1 cellular context compared by ENCODE assay signal in the genomic region with DNA sequence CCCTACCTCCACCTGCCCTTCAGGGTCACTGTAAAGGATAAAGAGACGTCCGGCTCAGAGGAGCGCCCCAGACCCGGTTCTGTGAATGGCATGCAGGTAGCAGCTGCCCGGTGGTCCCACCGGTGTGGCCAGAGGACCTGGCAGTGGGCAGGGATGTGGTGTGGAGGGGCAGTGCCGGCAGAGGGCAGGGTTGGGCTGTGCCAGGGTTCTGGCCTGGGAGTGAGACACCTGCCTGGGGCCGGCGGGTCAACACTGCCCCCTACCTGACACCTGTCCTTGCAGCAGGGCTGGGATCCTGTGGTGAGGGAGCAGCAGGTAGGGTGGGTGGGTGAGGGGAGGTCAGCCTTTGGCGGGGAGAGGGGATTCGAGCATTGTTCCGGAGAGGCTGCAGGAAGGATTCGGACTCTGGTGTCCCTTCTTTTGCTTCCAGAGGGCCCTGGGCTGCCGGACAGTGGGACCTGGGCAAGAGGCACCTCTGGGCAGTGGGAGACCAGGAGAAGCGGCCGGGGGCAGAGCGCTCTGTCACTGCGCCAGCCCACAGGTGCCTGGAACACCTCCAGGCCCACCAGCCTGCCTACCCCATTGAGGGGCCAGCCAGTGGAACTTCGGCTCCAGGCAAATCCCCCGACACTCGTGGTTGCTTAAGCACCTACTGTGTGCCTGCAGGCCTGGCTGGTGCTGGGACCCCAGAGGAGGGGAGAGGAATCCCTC.
TF ChIP-seq lines count a peak whose summit lies in the region.

No MANE protein-coding gene starts in this region.

TF ChIP-seq in HepG2, 621 proteins besides CTCF, POLR2A, EP300 and RAD21 (continued from another document):
- TF ChIP-seq RBAK (CRISPR knock-in tag; IDR thresholded peaks at IDR 0.05) (no peak), GLI4 (CRISPR knock-in tag; IDR thresholded peaks at IDR 0.05; ENCODE audit: borderline replicate concordance) (no peak), ZEB1 (IDR thresholded peaks at IDR 0.05; ENCODE audit: insufficient replicate concordance, low read depth) (peak; percentile 76), ZNF713 (CRISPR knock-in tag; IDR thresholded peaks at IDR 0.05) (0 out of 2 replicates have a peak, but pooled peaks have one; percentile 35), ZNF350 (CRISPR knock-in tag; IDR thresholded peaks at IDR 0.05; ENCODE audit: borderline replicate concordance, low read depth) (peak; percentile 30; the same call in 1 of the 2 replicates), IRF2 (CRISPR knock-in tag; IDR thresholded peaks at IDR 0.05) (0 out of 2 replicates have a peak, but pooled peaks have one; percentile 17), POLR2AphosphoS5 (IDR thresholded peaks at IDR 0.05; ENCODE audit: low read depth, low read length) (no peak), YEATS4 (CRISPR knock-in tag; IDR thresholded peaks at IDR 0.05; ENCODE audit: borderline replicate concordance) (no peak), ELF3 (CRISPR knock-in tag; IDR thresholded peaks at IDR 0.05) (0 out of 2 replicates have a peak, but pooled peaks have one; percentile 46), ARNTL (CRISPR knock-in tag; IDR thresholded peaks at IDR 0.05) (no peak), KDM6A (CRISPR knock-in tag; IDR thresholded peaks at IDR 0.05; ENCODE audit: low read depth) (no peak), ZNF567 (CRISPR knock-in tag; IDR thresholded peaks at IDR 0.05; ENCODE audit: borderline replicate concordance) (peak; percentile 75; the same call in 1 of the 2 replicates), HDAC1 (CRISPR knock-in tag; IDR thresholded peaks at IDR 0.05) (0 out of 2 replicates have a peak, but pooled peaks have one; percentile 21), NR2F6 (IDR thresholded peaks at IDR 0.05) (no peak), NR2F6 (CRISPR knock-in tag; IDR thresholded peaks at IDR 0.05) (peak; percentile 18; the same call in 1 of the 2 replicates), SAP130 (CRISPR knock-in tag; IDR thresholded peaks at IDR 0.05; ENCODE audit: low read depth) (peak; percentile 54), DNMT1 (CRISPR knock-in tag; IDR thresholded peaks at IDR 0.05) (peak; percentile 38; the same call in 1 of the 2 replicates), U2AF2 (IDR thresholded peaks at IDR 0.05; ENCODE audit: low read depth, low read length) (no peak), BORCS8-MEF2B (CRISPR knock-in tag; IDR thresholded peaks at IDR 0.05) (no peak), RBM39 (IDR thresholded peaks at IDR 0.05; ENCODE audit: low read depth, low read length, poor library complexity, severe bottlenecking) (no peak), ZNF572 (CRISPR knock-in tag; IDR thresholded peaks at IDR 0.05) (peak; percentile 55; the same call in 1 of the 2 replicates), HMGA1 (CRISPR knock-in tag; conservative IDR thresholded peaks at IDR 0.05) (no peak), NFIC (IDR thresholded peaks at IDR 0.05; ENCODE audit: low read length) (no peak), SIX1 (CRISPR knock-in tag; IDR thresholded peaks at IDR 0.05; ENCODE audit: borderline replicate concordance) (no peak), MED1 (CRISPR knock-in tag; IDR thresholded peaks at IDR 0.05) (0 out of 2 replicates have a peak, but pooled peaks have one; percentile 14), ZSCAN21 (CRISPR knock-in tag; IDR thresholded peaks at IDR 0.05; ENCODE audit: borderline replicate concordance) (peak; percentile 39; the same call in 1 of the 2 replicates), YY1 (IDR thresholded peaks at IDR 0.05; ENCODE audit: insufficient read depth, insufficient replicate concordance, low read depth, low read length) (no peak), ZNF768 (CRISPR knock-in tag; IDR thresholded peaks at IDR 0.05) (peak; percentile 26; the same call in 1 of the 2 replicates), ZNF331 (CRISPR knock-in tag; IDR thresholded peaks at IDR 0.05) (0 out of 2 replicates have a peak, but pooled peaks have one; percentile 15), SRSF1 (optimal IDR thresholded peaks at IDR 0.05; ENCODE audit: low read depth, low read length) (peak; percentile 38), ZNF234 (CRISPR knock-in tag; conservative IDR thresholded peaks at IDR 0.05) (0 out of 2 replicates have a peak, but pooled peaks have one; percentile 25), RXRA (CRISPR knock-in tag; IDR thresholded peaks at IDR 0.05) (0 out of 2 replicates have a peak, but pooled peaks have one; percentile 23), TEAD3 (CRISPR knock-in tag; optimal IDR thresholded peaks at IDR 0.05; ENCODE audit: borderline replicate concordance) (peak; percentile 62), ZBTB7A (CRISPR knock-in tag; IDR thresholded peaks at IDR 0.05) (0 out of 2 replicates have a peak, but pooled peaks have one; percentile 23), MIER3 (CRISPR knock-in tag; IDR thresholded peaks at IDR 0.05; ENCODE audit: borderline replicate concordance) (0 out of 2 replicates have a peak, but pooled peaks have one; percentile 6), ZMAT3 (CRISPR knock-in tag; conservative IDR thresholded peaks at IDR 0.05) (0 out of 2 replicates have a peak, but pooled peaks have one; percentile 23), SSRP1 (CRISPR knock-in tag; IDR thresholded peaks at IDR 0.05) (peak; percentile 36; the same call in 1 of the 2 replicates), ZNF777 (CRISPR knock-in tag; IDR thresholded peaks at IDR 0.05) (0 out of 2 replicates have a peak, but pooled peaks have one; percentile 22)
- TF ChIP-seq, protein P1, sequence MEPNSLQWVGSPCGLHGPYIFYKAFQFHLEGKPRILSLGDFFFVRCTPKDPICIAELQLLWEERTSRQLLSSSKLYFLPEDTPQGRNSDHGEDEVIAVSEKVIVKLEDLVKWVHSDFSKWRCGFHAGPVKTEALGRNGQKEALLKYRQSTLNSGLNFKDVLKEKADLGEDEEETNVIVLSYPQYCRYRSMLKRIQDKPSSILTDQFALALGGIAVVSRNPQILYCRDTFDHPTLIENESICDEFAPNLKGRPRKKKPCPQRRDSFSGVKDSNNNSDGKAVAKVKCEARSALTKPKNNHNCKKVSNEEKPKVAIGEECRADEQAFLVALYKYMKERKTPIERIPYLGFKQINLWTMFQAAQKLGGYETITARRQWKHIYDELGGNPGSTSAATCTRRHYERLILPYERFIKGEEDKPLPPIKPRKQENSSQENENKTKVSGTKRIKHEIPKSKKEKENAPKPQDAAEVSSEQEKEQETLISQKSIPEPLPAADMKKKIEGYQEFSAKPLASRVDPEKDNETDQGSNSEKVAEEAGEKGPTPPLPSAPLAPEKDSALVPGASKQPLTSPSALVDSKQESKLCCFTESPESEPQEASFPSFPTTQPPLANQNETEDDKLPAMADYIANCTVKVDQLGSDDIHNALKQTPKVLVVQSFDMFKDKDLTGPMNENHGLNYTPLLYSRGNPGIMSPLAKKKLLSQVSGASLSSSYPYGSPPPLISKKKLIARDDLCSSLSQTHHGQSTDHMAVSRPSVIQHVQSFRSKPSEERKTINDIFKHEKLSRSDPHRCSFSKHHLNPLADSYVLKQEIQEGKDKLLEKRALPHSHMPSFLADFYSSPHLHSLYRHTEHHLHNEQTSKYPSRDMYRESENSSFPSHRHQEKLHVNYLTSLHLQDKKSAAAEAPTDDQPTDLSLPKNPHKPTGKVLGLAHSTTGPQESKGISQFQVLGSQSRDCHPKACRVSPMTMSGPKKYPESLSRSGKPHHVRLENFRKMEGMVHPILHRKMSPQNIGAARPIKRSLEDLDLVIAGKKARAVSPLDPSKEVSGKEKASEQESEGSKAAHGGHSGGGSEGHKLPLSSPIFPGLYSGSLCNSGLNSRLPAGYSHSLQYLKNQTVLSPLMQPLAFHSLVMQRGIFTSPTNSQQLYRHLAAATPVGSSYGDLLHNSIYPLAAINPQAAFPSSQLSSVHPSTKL (CRISPR knock-in tag; IDR thresholded peaks at IDR 0.05), result 0 out of 2 replicates have a peak, but pooled peaks have one; percentile 14
- TF ChIP-seq, protein P2, sequence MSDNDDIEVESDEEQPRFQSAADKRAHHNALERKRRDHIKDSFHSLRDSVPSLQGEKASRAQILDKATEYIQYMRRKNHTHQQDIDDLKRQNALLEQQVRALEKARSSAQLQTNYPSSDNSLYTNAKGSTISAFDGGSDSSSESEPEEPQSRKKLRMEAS (IDR thresholded peaks at IDR 0.05), result peak; percentile 30; the same call in 1 of the 2 replicates
- TF ChIP-seq, protein P3, sequence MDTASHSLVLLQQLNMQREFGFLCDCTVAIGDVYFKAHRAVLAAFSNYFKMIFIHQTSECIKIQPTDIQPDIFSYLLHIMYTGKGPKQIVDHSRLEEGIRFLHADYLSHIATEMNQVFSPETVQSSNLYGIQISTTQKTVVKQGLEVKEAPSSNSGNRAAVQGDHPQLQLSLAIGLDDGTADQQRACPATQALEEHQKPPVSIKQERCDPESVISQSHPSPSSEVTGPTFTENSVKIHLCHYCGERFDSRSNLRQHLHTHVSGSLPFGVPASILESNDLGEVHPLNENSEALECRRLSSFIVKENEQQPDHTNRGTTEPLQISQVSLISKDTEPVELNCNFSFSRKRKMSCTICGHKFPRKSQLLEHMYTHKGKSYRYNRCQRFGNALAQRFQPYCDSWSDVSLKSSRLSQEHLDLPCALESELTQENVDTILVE (CRISPR knock-in tag; IDR thresholded peaks at IDR 0.05), result 0 out of 2 replicates have a peak, but pooled peaks have one; percentile 45
- TF ChIP-seq, protein P4, sequence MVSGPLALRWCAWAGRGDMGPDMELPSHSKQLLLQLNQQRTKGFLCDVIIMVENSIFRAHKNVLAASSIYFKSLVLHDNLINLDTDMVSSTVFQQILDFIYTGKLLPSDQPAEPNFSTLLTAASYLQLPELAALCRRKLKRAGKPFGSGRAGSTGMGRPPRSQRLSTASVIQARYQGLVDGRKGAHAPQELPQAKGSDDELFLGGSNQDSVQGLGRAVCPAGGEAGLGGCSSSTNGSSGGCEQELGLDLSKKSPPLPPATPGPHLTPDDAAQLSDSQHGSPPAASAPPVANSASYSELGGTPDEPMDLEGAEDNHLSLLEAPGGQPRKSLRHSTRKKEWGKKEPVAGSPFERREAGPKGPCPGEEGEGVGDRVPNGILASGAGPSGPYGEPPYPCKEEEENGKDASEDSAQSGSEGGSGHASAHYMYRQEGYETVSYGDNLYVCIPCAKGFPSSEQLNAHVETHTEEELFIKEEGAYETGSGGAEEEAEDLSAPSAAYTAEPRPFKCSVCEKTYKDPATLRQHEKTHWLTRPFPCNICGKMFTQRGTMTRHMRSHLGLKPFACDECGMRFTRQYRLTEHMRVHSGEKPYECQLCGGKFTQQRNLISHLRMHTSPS (CRISPR knock-in tag; IDR thresholded peaks at IDR 0.05; ENCODE audit: low read depth), result peak; percentile 95
- TF ChIP-seq, protein P5, sequence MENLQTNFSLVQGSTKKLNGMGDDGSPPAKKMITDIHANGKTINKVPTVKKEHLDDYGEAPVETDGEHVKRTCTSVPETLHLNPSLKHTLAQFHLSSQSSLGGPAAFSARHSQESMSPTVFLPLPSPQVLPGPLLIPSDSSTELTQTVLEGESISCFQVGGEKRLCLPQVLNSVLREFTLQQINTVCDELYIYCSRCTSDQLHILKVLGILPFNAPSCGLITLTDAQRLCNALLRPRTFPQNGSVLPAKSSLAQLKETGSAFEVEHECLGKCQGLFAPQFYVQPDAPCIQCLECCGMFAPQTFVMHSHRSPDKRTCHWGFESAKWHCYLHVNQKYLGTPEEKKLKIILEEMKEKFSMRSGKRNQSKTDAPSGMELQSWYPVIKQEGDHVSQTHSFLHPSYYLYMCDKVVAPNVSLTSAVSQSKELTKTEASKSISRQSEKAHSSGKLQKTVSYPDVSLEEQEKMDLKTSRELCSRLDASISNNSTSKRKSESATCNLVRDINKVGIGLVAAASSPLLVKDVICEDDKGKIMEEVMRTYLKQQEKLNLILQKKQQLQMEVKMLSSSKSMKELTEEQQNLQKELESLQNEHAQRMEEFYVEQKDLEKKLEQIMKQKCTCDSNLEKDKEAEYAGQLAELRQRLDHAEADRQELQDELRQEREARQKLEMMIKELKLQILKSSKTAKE (CRISPR knock-in tag; IDR thresholded peaks at IDR 0.05; ENCODE audit: borderline replicate concordance), result no peak
- TF ChIP-seq, protein P6, sequence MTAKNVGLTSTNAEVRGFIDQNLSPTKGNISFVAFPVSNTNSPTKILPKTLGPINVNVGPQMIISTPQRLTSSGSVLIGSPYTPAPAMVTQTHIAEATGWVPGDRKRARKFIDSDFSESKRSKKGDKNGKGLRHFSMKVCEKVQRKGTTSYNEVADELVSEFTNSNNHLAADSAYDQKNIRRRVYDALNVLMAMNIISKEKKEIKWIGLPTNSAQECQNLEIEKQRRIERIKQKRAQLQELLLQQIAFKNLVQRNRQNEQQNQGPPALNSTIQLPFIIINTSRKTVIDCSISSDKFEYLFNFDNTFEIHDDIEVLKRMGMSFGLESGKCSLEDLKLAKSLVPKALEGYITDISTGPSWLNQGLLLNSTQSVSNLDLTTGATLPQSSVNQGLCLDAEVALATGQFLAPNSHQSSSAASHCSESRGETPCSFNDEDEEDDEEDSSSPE (CRISPR knock-in tag; IDR thresholded peaks at IDR 0.05), result peak; percentile 33; the same call in 1 of the 2 replicates
- TF ChIP-seq, protein P7, sequence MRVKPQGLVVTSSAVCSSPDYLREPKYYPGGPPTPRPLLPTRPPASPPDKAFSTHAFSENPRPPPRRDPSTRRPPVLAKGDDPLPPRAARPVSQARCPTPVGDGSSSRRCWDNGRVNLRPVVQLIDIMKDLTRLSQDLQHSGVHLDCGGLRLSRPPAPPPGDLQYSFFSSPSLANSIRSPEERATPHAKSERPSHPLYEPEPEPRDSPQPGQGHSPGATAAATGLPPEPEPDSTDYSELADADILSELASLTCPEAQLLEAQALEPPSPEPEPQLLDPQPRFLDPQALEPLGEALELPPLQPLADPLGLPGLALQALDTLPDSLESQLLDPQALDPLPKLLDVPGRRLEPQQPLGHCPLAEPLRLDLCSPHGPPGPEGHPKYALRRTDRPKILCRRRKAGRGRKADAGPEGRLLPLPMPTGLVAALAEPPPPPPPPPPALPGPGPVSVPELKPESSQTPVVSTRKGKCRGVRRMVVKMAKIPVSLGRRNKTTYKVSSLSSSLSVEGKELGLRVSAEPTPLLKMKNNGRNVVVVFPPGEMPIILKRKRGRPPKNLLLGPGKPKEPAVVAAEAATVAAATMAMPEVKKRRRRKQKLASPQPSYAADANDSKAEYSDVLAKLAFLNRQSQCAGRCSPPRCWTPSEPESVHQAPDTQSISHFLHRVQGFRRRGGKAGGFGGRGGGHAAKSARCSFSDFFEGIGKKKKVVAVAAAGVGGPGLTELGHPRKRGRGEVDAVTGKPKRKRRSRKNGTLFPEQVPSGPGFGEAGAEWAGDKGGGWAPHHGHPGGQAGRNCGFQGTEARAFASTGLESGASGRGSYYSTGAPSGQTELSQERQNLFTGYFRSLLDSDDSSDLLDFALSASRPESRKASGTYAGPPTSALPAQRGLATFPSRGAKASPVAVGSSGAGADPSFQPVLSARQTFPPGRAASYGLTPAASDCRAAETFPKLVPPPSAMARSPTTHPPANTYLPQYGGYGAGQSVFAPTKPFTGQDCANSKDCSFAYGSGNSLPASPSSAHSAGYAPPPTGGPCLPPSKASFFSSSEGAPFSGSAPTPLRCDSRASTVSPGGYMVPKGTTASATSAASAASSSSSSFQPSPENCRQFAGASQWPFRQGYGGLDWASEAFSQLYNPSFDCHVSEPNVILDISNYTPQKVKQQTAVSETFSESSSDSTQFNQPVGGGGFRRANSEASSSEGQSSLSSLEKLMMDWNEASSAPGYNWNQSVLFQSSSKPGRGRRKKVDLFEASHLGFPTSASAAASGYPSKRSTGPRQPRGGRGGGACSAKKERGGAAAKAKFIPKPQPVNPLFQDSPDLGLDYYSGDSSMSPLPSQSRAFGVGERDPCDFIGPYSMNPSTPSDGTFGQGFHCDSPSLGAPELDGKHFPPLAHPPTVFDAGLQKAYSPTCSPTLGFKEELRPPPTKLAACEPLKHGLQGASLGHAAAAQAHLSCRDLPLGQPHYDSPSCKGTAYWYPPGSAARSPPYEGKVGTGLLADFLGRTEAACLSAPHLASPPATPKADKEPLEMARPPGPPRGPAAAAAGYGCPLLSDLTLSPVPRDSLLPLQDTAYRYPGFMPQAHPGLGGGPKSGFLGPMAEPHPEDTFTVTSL (CRISPR knock-in tag; IDR thresholded peaks at IDR 0.05; ENCODE audit: borderline replicate concordance), result 0 out of 2 replicates have a peak, but pooled peaks have one; percentile 2
